Comparison of ENCODE assay signal across 1 cellular context in the genomic region with DNA sequence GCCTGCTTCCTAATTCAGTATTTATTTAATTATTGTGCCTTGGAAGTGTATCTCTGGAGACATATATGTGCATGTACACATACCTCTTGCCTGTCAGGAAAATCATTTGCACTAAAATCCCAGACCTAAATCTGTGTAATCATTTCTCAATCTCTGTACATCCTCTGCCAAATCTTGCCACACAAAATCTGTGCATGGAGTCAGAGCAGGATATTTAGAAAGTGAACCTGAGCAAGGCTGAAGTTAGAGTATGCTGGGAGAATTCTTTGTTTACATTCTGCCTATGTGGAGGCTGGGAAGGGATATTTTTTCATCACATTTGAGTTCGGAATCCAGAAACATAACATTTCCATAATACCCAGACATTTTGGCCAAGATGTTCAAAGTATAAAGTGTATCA.
TF ChIP-seq lines count a peak whose summit lies in the region.

No MANE protein-coding gene starts in this region.

TF ChIP-seq in WTC11, 78 proteins besides CTCF, POLR2A, EP300 and RAD21 (continued from another document):
- TF ChIP-seq, protein P1, sequence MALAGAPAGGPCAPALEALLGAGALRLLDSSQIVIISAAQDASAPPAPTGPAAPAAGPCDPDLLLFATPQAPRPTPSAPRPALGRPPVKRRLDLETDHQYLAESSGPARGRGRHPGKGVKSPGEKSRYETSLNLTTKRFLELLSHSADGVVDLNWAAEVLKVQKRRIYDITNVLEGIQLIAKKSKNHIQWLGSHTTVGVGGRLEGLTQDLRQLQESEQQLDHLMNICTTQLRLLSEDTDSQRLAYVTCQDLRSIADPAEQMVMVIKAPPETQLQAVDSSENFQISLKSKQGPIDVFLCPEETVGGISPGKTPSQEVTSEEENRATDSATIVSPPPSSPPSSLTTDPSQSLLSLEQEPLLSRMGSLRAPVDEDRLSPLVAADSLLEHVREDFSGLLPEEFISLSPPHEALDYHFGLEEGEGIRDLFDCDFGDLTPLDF (CRISPR knock-in tag; IDR thresholded peaks at IDR 0.05): no peak
- no peak for TF ChIP-seq NFYB (CRISPR knock-in tag; conservative IDR thresholded peaks at IDR 0.05; ENCODE audit: low read depth)
- TF ChIP-seq, protein P2, sequence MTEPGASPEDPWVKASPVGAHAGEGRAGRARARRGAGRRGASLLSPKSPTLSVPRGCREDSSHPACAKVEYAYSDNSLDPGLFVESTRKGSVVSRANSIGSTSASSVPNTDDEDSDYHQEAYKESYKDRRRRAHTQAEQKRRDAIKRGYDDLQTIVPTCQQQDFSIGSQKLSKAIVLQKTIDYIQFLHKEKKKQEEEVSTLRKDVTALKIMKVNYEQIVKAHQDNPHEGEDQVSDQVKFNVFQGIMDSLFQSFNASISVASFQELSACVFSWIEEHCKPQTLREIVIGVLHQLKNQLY (CRISPR knock-in tag; IDR thresholded peaks at IDR 0.05): no peak
- TF ChIP-seq GRHL2 (CRISPR knock-in tag; IDR thresholded peaks at IDR 0.05; ENCODE audit: insufficient replicate concordance, severe bottlenecking): no peak
- no peak for TF ChIP-seq HMGA2 (CRISPR knock-in tag; IDR thresholded peaks at IDR 0.05)
- no peak for TF ChIP-seq SMAD3 (CRISPR knock-in tag; IDR thresholded peaks at IDR 0.05; ENCODE audit: borderline replicate concordance)
- no peak for TF ChIP-seq ESRRA (CRISPR knock-in tag; IDR thresholded peaks at IDR 0.05; ENCODE audit: borderline replicate concordance)
